In the genomic region with DNA sequence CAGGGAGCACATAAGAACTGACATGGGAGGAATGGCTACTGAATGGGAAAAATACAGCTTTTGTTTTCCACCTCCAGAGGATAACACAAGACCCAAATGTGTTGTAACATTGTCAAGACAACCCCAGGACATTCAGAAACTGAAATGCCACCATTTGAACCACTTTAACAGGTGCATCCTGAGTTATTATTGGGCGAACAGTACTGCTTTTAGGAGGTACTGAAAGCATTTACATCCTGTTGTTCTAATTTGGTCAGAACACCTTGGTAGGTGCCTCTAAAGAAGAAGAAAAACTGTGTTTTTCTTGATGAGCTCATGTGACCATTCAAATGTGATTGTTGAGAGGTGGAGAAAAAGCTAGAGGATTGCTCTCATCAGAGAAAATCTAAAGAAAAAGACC, we compare ENCODE assay signal across 1 cellular context.
TF ChIP-seq lines count a peak whose summit lies in the region.

No MANE protein-coding gene starts in this region.

TF ChIP-seq in SK-N-SH, 30 proteins besides CTCF, POLR2A, EP300 and RAD21 (continued from another document):
- TF ChIP-seq, protein P1, sequence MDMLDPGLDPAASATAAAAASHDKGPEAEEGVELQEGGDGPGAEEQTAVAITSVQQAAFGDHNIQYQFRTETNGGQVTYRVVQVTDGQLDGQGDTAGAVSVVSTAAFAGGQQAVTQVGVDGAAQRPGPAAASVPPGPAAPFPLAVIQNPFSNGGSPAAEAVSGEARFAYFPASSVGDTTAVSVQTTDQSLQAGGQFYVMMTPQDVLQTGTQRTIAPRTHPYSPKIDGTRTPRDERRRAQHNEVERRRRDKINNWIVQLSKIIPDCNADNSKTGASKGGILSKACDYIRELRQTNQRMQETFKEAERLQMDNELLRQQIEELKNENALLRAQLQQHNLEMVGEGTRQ (IDR thresholded peaks at IDR 0.05; ENCODE audit: borderline replicate concordance, low read depth, low read length): no peak
- no peak for TF ChIP-seq ELF1 (IDR thresholded peaks at IDR 0.05)
- TF ChIP-seq NFIC (IDR thresholded peaks at IDR 0.05; ENCODE audit: borderline replicate concordance): no peak
- TF ChIP-seq RFX5 (IDR thresholded peaks at IDR 0.05; ENCODE audit: low read length): no peak
- TF ChIP-seq, protein P2, sequence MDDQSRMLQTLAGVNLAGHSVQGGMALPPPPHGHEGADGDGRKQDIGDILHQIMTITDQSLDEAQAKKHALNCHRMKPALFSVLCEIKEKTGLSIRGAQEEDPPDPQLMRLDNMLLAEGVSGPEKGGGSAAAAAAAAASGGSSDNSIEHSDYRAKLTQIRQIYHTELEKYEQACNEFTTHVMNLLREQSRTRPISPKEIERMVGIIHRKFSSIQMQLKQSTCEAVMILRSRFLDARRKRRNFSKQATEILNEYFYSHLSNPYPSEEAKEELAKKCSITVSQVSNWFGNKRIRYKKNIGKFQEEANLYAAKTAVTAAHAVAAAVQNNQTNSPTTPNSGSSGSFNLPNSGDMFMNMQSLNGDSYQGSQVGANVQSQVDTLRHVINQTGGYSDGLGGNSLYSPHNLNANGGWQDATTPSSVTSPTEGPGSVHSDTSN (IDR thresholded peaks at IDR 0.05): no peak
- no peak for TF ChIP-seq TCF12 (IDR thresholded peaks at IDR 0.05)
- TF ChIP-seq, protein P3, sequence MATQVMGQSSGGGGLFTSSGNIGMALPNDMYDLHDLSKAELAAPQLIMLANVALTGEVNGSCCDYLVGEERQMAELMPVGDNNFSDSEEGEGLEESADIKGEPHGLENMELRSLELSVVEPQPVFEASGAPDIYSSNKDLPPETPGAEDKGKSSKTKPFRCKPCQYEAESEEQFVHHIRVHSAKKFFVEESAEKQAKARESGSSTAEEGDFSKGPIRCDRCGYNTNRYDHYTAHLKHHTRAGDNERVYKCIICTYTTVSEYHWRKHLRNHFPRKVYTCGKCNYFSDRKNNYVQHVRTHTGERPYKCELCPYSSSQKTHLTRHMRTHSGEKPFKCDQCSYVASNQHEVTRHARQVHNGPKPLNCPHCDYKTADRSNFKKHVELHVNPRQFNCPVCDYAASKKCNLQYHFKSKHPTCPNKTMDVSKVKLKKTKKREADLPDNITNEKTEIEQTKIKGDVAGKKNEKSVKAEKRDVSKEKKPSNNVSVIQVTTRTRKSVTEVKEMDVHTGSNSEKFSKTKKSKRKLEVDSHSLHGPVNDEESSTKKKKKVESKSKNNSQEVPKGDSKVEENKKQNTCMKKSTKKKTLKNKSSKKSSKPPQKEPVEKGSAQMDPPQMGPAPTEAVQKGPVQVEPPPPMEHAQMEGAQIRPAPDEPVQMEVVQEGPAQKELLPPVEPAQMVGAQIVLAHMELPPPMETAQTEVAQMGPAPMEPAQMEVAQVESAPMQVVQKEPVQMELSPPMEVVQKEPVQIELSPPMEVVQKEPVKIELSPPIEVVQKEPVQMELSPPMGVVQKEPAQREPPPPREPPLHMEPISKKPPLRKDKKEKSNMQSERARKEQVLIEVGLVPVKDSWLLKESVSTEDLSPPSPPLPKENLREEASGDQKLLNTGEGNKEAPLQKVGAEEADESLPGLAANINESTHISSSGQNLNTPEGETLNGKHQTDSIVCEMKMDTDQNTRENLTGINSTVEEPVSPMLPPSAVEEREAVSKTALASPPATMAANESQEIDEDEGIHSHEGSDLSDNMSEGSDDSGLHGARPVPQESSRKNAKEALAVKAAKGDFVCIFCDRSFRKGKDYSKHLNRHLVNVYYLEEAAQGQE (IDR thresholded peaks at IDR 0.05; ENCODE audit: low read depth, low read length): no peak
- TF ChIP-seq, protein P4, sequence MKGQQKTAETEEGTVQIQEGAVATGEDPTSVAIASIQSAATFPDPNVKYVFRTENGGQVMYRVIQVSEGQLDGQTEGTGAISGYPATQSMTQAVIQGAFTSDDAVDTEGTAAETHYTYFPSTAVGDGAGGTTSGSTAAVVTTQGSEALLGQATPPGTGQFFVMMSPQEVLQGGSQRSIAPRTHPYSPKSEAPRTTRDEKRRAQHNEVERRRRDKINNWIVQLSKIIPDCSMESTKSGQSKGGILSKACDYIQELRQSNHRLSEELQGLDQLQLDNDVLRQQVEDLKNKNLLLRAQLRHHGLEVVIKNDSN (IDR thresholded peaks at IDR 0.05; ENCODE audit: borderline replicate concordance, low read depth): no peak
- no peak for TF ChIP-seq MEF2A (IDR thresholded peaks at IDR 0.05; ENCODE audit: borderline replicate concordance, low read depth)
- TF ChIP-seq, protein P5, sequence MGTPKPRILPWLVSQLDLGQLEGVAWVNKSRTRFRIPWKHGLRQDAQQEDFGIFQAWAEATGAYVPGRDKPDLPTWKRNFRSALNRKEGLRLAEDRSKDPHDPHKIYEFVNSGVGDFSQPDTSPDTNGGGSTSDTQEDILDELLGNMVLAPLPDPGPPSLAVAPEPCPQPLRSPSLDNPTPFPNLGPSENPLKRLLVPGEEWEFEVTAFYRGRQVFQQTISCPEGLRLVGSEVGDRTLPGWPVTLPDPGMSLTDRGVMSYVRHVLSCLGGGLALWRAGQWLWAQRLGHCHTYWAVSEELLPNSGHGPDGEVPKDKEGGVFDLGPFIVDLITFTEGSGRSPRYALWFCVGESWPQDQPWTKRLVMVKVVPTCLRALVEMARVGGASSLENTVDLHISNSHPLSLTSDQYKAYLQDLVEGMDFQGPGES (IDR thresholded peaks at IDR 0.05; ENCODE audit: low read depth, low read length): no peak
